9 cellular contexts compared by ENCODE assay signal in the genomic region with DNA sequence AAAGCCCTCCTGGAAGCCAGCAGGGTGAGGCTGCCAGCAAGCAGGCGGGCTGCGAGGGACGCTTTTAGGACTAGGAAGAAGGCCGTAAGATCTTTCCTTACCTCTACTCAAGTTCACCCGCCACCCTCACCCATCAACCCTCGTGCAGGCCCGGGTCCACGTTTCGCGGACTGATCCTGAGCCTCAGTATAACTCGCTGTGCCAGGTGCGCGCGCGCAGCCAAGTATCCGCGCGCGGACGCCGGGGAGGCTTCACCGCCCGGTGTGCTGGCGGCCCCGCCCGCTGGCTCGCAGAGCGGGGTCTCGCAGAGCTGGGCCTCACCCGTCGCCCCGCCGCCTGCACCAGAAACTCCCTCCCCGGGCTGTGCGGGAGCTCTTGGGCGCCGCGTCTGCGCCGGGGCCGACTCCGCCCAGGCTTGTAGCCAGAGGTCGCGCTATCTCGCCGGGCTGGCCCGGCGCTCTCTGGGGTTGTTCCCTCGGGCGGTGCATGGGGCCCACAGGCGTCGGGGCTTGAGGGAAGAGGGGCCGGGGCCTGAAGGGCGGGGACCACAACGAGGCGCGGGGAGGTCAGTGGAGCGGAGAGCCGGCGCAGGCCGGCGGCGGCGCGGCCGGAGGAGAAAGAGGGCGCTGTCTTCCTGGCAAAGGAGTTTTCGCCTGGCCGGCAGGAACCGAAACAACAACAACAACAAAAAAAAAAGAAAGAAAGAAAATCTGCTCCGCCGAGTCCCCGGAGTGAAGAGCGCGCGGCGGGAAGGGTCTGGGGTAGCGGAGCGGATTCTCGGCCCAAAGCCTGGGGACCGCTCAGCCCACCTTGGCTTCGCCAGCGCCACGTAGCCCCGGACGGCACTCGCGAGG. TPM values are rescaled to one million over a fixed set of nuclear protein-coding genes. Genes with fewer than 3 reads are reported as not detected.
A peak's percentile ranks its signal among the peaks of the same experiment; 100 is the strongest.
DNase-seq lines count a peak whose midpoint lies in the region; ATAC-seq, FAIRE-seq and TF ChIP-seq lines count a peak whose summit lies in the region.
"Had no signal": no experiment of that assay in that cellular context is flagged by ENCODE, and none has a peak within 500 bp of the region (broad histone marks: within the 10 kb centered on the region; RNA-seq: fewer than 3 reads in every experiment).

No MANE protein-coding gene starts in this region.

- TF ChIP-seq POLR2A in GM12878 (IDR thresholded peaks at IDR 0.05; ENCODE audit: low read depth, low read length) = no peak

- peak overlapping the region; percentile 94 for H3K4me2 ChIP-seq in GM12878 (ENCODE audit: control insufficient read depth, insufficient read depth)

- no peaks in the 10 kb centered on the region for H3K9me3 Mint-ChIP-seq in stimulated activated effector memory CD8-positive, alpha-beta T cell treated with anti-CD3 and anti-CD28 coated beads, Interleukin-12 subunit alpha, Interleukin-12 subunit beta, amount 100 ng/mL, for 72 hours

- CTCF ChIA-PET in GM12878 (lab: Yijun Ruan, JAX) = interaction anchor here (0.6 to 1.5 kb wide), 15 partner anchors 9 to 596 kb away, joined by 3 to 8 read pairs (median 3); no protein-coding TSS in a partner anchor

- H3K9me3 ChIP-seq in GM12878 (replicated peaks; ENCODE audit: control insufficient read depth, insufficient read depth, low read length) = no peaks in the 10 kb centered on the region; the same call in 1 of the 3 replicates

- peak overlapping the region; percentile 85 for H3K4me3 ChIP-seq in GM12878

- peak; percentile 62 for FAIRE-seq in GM19239 (lab: Jason Lieb, UNC)
- FAIRE-seq in GM12878 (lab: Jason Lieb, UNC) = no peak
- FAIRE-seq: frontal cortex had no signal

- SMC1A ChIA-PET in GM12878 (lab: Charles Lee; ENCODE audit: uncharacterized antibody, unreplicated experiment) = interaction anchor here (0.6 to 1.5 kb wide), 9 partner anchors 9 to 594 kb away, joined by 3 to 4 read pairs (median 3); no protein-coding TSS in a partner anchor

- no peaks in the 10 kb centered on the region for H3K36me3 ChIP-seq in GM12878 (ENCODE audit: control insufficient read depth in 2 of 2, insufficient read depth in 2 of 2, low read length in 1 of 2)

- RAD21 ChIA-PET in GM12878 (lab: Charles Lee; ENCODE audit: unreplicated experiment) = interaction anchor here (1.4 to 1.5 kb wide), 3 partner anchors 159 to 368 kb away, joined by 3 to 5 read pairs (median 5); no protein-coding TSS in a partner anchor

- no peak overlapping the region for H3K27ac Mint-ChIP-seq in stimulated activated effector memory CD8-positive, alpha-beta T cell treated with anti-CD3 and anti-CD28 coated beads, Interleukin-12 subunit alpha, Interleukin-12 subunit beta, amount 100 ng/mL, for 72 hours

- intact Hi-C loops in GM12878 (cut with micrococcal nuclease; ENCODE audit: unreplicated experiment) = loop anchor here (1.0 to 5.0 kb wide), 2 partner anchors 325 to 368 kb away; partner anchors contain the start of genes SLC38A6 and TRMT5

- H3K4me1 Mint-ChIP-seq in stimulated activated effector memory CD8-positive, alpha-beta T cell treated with anti-CD3 and anti-CD28 coated beads, Interleukin-12 subunit alpha, Interleukin-12 subunit beta, amount 100 ng/mL, for 72 hours = peaks cover 37% of the 10 kb centered on the region

- POLR2A ChIA-PET in GM12878 (lab: Charles Lee) = no interaction called here

- H3K4me1 ChIP-seq in GM12878 (ENCODE audit: control insufficient read depth, insufficient read depth, low read length) = peaks cover 9% of the 10 kb centered on the region

- in situ Hi-C loops in GM12878 (cut with MboI) = no loop called here

- no TSS peak for BruUV-seq in GM12878 (replicated peaks; lab: Mats Ljungman, UMichigan)

- H3K36me3 Mint-ChIP-seq in stimulated activated effector memory CD8-positive, alpha-beta T cell treated with anti-CD3 and anti-CD28 coated beads, Interleukin-12 subunit alpha, Interleukin-12 subunit beta, amount 100 ng/mL, for 72 hours = no peaks in the 10 kb centered on the region

- DNase-seq in DMS53 treated with DMSO at 0.1 percent for 48 hours (lab: John Stamatoyannopoulos, UW; ENCODE audit: unreplicated experiment) = peak; percentile 35
- peak; percentile 72 for DNase-seq in GM19239 (ENCODE audit: insufficient read length, low spot score)
- peak; percentile 96 for DNase-seq in NCI-H748 (lab: John Stamatoyannopoulos, UW; ENCODE audit: unreplicated experiment)
- peak; percentile 31 for DNase-seq in GM12878 (ENCODE audit: low read depth, low spot score)
- peak; percentile 84 for DNase-seq in iris pigment epithelial cell (ENCODE audit: low read depth)
- DNase-seq in stimulated activated effector memory CD8-positive, alpha-beta T cell treated with anti-CD3 and anti-CD28 coated beads, Interleukin-12 subunit alpha, Interleukin-12 subunit beta, amount 100 ng/mL, for 72 hours (ENCODE audit: low spot score in 2 of 2) = peak in 1 of 2 donors; percentile 72
- DNase-seq in pons (ENCODE audit: low spot score) = no peak

- TF ChIP-seq CTCF in GM12878 (IDR thresholded peaks at IDR 0.05 in 2 of 3, conservative IDR thresholded peaks at IDR 0.05 in 1 of 3; ENCODE audit: control insufficient read depth in 2 of 3, extremely low read depth in 1 of 3, insufficient read depth in 1 of 3, low read depth in 3 of 3, low read length in 3 of 3) = peak; percentile 51 to 75 (median 58); a peak in 5 of 6 replicates

- H2AFZ ChIP-seq in GM12878 (ENCODE audit: control insufficient read depth, low read depth, low read length) = peak overlapping the region; percentile 94

- no peaks in the 10 kb centered on the region for H4K20me1 ChIP-seq in GM12878 (ENCODE audit: control insufficient read depth, insufficient read depth)

- H3K27ac ChIP-seq in GM12878 (ENCODE audit: control insufficient read depth, insufficient read depth) = no peak overlapping the region

- ATAC-seq in HG03139 (IDR thresholded peaks at IDR 0.05; ENCODE audit: unreplicated experiment) = peak; percentile 86
- ATAC-seq in GM12878 = peak; percentile 94
- peak; percentile 76 for ATAC-seq in stimulated activated effector memory CD8-positive, alpha-beta T cell treated with anti-CD3 and anti-CD28 coated beads, Interleukin-12 subunit alpha, Interleukin-12 subunit beta, amount 100 ng/mL, for 72 hours

- peak overlapping the region; percentile 61 for H3K9ac ChIP-seq in GM12878 (ENCODE audit: control insufficient read depth, insufficient read depth, low read length)

- H3K27me3 ChIP-seq in GM12878 (replicated peaks in 1 of 2; ENCODE audit: control insufficient read depth in 2 of 2, insufficient read depth in 2 of 2, low read length in 1 of 2) = peaks cover 10 to 24% of the 10 kb centered on the region in 2 experiments

- no peak for TF ChIP-seq EP300 in GM12878 (IDR thresholded peaks at IDR 0.05; ENCODE audit: borderline replicate concordance in 1 of 2, control insufficient read depth in 1 of 2, low read depth in 2 of 2, low read length in 2 of 2)

- peak overlapping the region; percentile 75 for H3K4me3 Mint-ChIP-seq in stimulated activated effector memory CD8-positive, alpha-beta T cell treated with anti-CD3 and anti-CD28 coated beads, Interleukin-12 subunit alpha, Interleukin-12 subunit beta, amount 100 ng/mL, for 72 hours

- 1% methylated on average over 82 of the region's 88 CpGs for WGBS in GM12878 (ENCODE audit: insufficient coverage, insufficient replicate concordance, low lambda C conversion rate, missing lambda C conversion rate)

- H3K79me2 ChIP-seq in GM12878 (ENCODE audit: control insufficient read depth, insufficient read depth, low read length) = no peaks in the 10 kb centered on the region

- TF ChIP-seq RAD21 in GM12878 (IDR thresholded peaks at IDR 0.05; ENCODE audit: insufficient read depth, low read depth, low read length) = peak; percentile 57

TF ChIP-seq in GM12878, 131 proteins besides CTCF, POLR2A, EP300 and RAD21 (continues in another document):
- TF ChIP-seq SIN3A (IDR thresholded peaks at IDR 0.05; ENCODE audit: low read depth, low read length) (0 out of 2 replicates have a peak, but pooled peaks have one; percentile 43), USF2 (IDR thresholded peaks at IDR 0.05; ENCODE audit: borderline replicate concordance, low read depth, low read length) (no peak), WRNIP1 (IDR thresholded peaks at IDR 0.05; ENCODE audit: borderline replicate concordance, low read depth, low read length) (no peak), ATF7 (IDR thresholded peaks at IDR 0.05; ENCODE audit: low read depth) (no peak), CBX5 (IDR thresholded peaks at IDR 0.05; ENCODE audit: low read depth) (0 out of 2 replicates have a peak, but pooled peaks have one; percentile 16), NFYA (IDR thresholded peaks at IDR 0.05; ENCODE audit: borderline replicate concordance, low read depth, low read length) (no peak), RAD51 (IDR thresholded peaks at IDR 0.05) (no peak), SPI1 (IDR thresholded peaks at IDR 0.05; ENCODE audit: borderline replicate concordance, insufficient read depth, low read depth, low read length) (peak; percentile 25; the same call in 1 of the 2 replicates)

RNA-seq across cellular contexts. Expression of gene SIX1, which starts 7.7 kb away (rescaled TPM):
- total RNA-seq in GM12878 (2013; cell fraction: nucleolus; rRNA removed) = not detected in 2 replicates
- total RNA-seq in GM12878 (2014; rRNA removed) (0.06 TPM in 1 of 2 replicates, not detected in the other), GM12878 (2014; rRNA removed; fragmentation: Illumina TruSeq; extraction: Trizol) (not detected in 2 replicates), GM12878 (2021) (not detected in 2 replicates)
- not detected for polyA plus RNA-seq in GM12878 (2011; ENCODE audit: low read depth)
- polyA plus RNA-seq in GM12878 (2011; rRNA removed) (0.03 and 0.04 TPM in 2 replicates), GM12878 (2014; fragmentation: Illumina TruSeq; extraction: Trizol) (0.04 TPM in 1 of 2 replicates, not detected in the other), GM12878 (2014; fragmentation: Nextera tagmentation; extraction: Ambion mirVana) (under 1 TPM; 0.05 TPM), GM12878 (2014; rRNA removed) (not detected in 2 replicates), GM12878 (2016; fragmentation: Nextera tagmentation; extraction: Ambion mirVana) (not detected)
- polyA plus RNA-seq in GM12878 (2011; cell fraction: cytosol; rRNA removed) = 0.03 TPM in 2 replicates
- 0.04 TPM in 1 of 2 replicates, not detected in the other for polyA plus RNA-seq in GM12878 (2011; cell fraction: nucleus; rRNA removed)
- polyA plus RNA-seq in GM12878 (2012) = 0.04 TPM in 1 of 2 replicates, not detected in the other
- polyA minus RNA-seq in GM12878 (2011; rRNA and poly(A)+ RNA removed) = 0.10 TPM in 1 of 2 replicates, not detected in the other
- not detected in 2 replicates for polyA minus RNA-seq in GM12878 (2011; cell fraction: cytosol; rRNA and poly(A)+ RNA removed)
- 0.24 TPM in 1 of 2 replicates, not detected in the other for polyA minus RNA-seq in GM12878 (2011; cell fraction: nucleus; rRNA and poly(A)+ RNA removed)
